In the genomic region with DNA sequence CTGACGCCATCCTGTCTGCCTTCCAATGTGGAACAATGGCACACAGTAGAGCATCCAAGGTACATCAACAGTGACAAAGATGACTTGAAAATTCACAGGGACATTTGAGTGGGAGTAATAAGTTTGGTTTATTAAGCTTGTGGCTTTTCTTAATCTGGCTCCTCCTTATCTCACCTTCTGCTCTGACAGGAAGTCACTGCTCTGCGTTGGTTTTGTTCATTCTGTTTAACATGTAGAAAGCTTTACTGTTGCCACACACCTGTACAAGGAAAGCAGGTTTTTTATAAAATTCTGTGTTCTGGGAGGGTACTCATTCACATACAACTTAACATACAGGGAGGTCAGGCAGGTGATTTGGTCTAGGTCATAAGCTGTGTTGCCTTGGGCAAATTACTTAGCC, we compare ENCODE assay signal across 15 cellular contexts. TPM values are rescaled to one million over a fixed set of nuclear protein-coding genes. Genes with fewer than 3 reads are reported as not detected.
"Had no signal": no experiment of that assay in that cellular context is flagged by ENCODE, and none has a peak within 500 bp of the region (broad histone marks: within the 10 kb centered on the region; RNA-seq: fewer than 3 reads in every experiment).

No MANE protein-coding gene starts in this region.

- H3K4me3 Mint-ChIP-seq: memory B cell, neural crest cell had no signal

- H3K27me3 ChIP-seq: ovary, vagina had no signal

- H3K27ac Mint-ChIP-seq: memory B cell; stimulated activated naive CD8-positive, alpha-beta T cell treated with anti-CD3 and anti-CD28 coated beads, Interleukin-15, amount 100 ng/mL, for 72 hours had no signal

- H3K27ac ChIP-seq: left ventricle myocardium inferior, ovary, thoracic aorta, vagina had no signal

- H3K36me3 Mint-ChIP-seq: memory B cell had no signal

- H3K9me3 ChIP-seq: ovary, thoracic aorta, vagina had no signal

- H3K4me3 ChIP-seq: left ventricle myocardium inferior, ovary, vagina had no signal

- H3K4me1 Mint-ChIP-seq: neural crest cell had no signal

- DNase-seq: activated CD4-positive, alpha-beta T cell treated with anti-CD3 and anti-CD28 coated beads, Interleukin-2, amount 50 U/mL, for 48 hours; activated gamma-delta T cell; caudate nucleus; cortex of kidney; kidney; left ventricle myocardium inferior; ovary; stimulated activated CD4-positive, alpha-beta T cell treated with anti-CD3 and anti-CD28 coated beads, Interleukin-4, amount 100 ng/mL, for 1 hour; stimulated activated CD8-positive, alpha-beta memory T cell treated with anti-CD3 and anti-CD28 coated beads, Interleukin-4, amount 100 ng/mL, for 48 hours; stimulated activated naive CD8-positive, alpha-beta T cell treated with anti-CD3 and anti-CD28 coated beads, Interleukin-15, amount 100 ng/mL, for 72 hours had no signal

- H3K4me1 ChIP-seq: left ventricle myocardium inferior, vagina had no signal

- H3K36me3 ChIP-seq: left ventricle myocardium inferior, ovary, thoracic aorta, vagina had no signal

- H3K9me3 Mint-ChIP-seq: memory B cell; neural crest cell; stimulated activated naive CD8-positive, alpha-beta T cell treated with anti-CD3 and anti-CD28 coated beads, Interleukin-15, amount 100 ng/mL, for 72 hours had no signal

- FAIRE-seq: kidney had no signal

RNA-seq across cellular contexts. Expression of a gene that starts 1.6 kb away (rescaled TPM):
- total RNA-seq: epithelial cell of proximal tubule, neural crest cell had no signal

RNA-seq across cellular contexts. Expression of a gene that starts 37.1 kb away (rescaled TPM):
- total RNA-seq: neural crest cell, vagina had no signal
